In the genomic region with DNA sequence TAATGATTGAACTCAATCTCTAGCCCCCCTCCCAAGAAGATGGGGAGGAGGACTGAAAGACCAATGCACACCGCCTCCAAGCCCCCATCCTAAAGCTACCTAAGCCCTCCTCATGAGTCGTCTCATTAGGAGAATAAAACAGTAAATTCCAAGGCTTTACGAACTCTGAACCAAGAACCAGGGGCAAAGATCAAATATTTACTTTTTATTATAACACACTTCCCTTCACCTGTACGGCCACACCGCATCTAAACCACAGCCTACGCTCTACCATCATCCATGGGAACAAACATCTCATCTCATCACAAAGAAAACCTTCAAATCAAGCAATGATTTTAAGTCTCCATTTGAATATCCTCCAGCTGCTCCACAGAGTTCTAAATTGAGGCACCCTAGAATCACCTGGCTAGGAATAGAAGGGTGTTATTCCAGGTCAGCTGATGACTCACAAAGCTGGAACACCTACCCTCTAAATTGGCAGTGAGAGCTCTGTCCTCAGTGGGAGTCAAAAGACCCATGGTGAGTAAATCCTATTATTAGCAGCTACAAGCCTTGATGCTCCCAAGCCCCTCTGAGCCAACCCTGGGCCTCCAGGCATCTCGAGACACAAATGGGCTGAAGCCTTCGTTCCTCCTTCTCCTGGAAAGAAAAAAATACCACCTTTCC, we compare ENCODE assay signal across 1 cellular context.
TF ChIP-seq lines count a peak whose summit lies in the region.

No MANE protein-coding gene starts in this region.

TF ChIP-seq in HCT116, 20 proteins besides CTCF, POLR2A, EP300 and RAD21 (continued from another document):
- TF ChIP-seq ELF1 (IDR thresholded peaks at IDR 0.05; ENCODE audit: borderline replicate concordance, low read depth) = no peak
- TF ChIP-seq ZFX (IDR thresholded peaks at IDR 0.05) = no peak
- peak; percentile 90 for TF ChIP-seq SP1 (IDR thresholded peaks at IDR 0.05; ENCODE audit: low read depth)
- TF ChIP-seq, protein P1, sequence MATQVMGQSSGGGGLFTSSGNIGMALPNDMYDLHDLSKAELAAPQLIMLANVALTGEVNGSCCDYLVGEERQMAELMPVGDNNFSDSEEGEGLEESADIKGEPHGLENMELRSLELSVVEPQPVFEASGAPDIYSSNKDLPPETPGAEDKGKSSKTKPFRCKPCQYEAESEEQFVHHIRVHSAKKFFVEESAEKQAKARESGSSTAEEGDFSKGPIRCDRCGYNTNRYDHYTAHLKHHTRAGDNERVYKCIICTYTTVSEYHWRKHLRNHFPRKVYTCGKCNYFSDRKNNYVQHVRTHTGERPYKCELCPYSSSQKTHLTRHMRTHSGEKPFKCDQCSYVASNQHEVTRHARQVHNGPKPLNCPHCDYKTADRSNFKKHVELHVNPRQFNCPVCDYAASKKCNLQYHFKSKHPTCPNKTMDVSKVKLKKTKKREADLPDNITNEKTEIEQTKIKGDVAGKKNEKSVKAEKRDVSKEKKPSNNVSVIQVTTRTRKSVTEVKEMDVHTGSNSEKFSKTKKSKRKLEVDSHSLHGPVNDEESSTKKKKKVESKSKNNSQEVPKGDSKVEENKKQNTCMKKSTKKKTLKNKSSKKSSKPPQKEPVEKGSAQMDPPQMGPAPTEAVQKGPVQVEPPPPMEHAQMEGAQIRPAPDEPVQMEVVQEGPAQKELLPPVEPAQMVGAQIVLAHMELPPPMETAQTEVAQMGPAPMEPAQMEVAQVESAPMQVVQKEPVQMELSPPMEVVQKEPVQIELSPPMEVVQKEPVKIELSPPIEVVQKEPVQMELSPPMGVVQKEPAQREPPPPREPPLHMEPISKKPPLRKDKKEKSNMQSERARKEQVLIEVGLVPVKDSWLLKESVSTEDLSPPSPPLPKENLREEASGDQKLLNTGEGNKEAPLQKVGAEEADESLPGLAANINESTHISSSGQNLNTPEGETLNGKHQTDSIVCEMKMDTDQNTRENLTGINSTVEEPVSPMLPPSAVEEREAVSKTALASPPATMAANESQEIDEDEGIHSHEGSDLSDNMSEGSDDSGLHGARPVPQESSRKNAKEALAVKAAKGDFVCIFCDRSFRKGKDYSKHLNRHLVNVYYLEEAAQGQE (IDR thresholded peaks at IDR 0.05; ENCODE audit: low read depth) = no peak
